In the genomic region with DNA sequence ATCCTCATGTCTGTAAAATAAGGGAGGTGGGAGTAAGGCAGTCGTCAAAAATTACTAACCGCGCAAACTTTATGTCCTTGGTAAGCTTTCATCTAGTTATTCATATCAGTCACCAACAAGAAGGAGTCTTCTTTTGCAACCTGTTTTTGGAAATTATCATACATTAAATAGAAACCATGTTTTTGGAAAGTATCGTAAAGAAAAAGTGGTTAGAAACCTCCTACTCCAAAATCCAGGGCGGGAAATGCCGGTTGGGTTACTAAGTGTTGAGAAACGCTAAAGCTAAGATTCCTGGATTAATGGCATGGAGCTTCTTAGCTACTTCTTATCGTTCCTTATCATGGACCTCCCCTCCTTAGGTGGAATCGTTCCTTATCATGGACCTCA, we compare ENCODE assay signal across 8 cellular contexts. TPM values are rescaled to one million over a fixed set of nuclear protein-coding genes. Genes with fewer than 3 reads are reported as not detected.
A peak's percentile ranks its signal among the peaks of the same experiment; 100 is the strongest.
DNase-seq lines count a peak whose midpoint lies in the region; ATAC-seq, FAIRE-seq and TF ChIP-seq lines count a peak whose summit lies in the region.

No MANE protein-coding gene starts in this region.

- no CpG with 5 or more reads among the region's 9 CpGs for WGBS in IMR-90 (ENCODE audit: extremely low coverage in 2 of 2, insufficient read length in 1 of 2), 2 experiments

- H2BK5ac ChIP-seq in IMR-90 (ENCODE audit: low read depth, low read length, poor library complexity, severe bottlenecking), result peak overlapping the region; percentile 7

- H4K5ac ChIP-seq in IMR-90 (ENCODE audit: low read depth, low read length), result peak overlapping the region; percentile 58; the same call in 1 of the 2 replicates

- peak overlapping the region; percentile 10 for H3K4ac ChIP-seq in IMR-90 (ENCODE audit: low read depth, low read length)

- peak overlapping the region; percentile 29 for H3K27ac ChIP-seq in CD4-positive, alpha-beta memory T cell (ENCODE audit: low read depth, low read length)
- H3K27ac ChIP-seq in IMR-90 (ENCODE audit: insufficient read depth, low read length), result peak overlapping the region; percentile 21
- H3K27ac ChIP-seq in cingulate gyrus (ENCODE audit: low read depth, low read length), result peak overlapping the region; percentile 73

- no peaks in the 10 kb centered on the region for H4K20me1 ChIP-seq in IMR-90 (ENCODE audit: insufficient read depth, low read length)

- H3K56ac ChIP-seq in IMR-90 (ENCODE audit: extremely low read depth, insufficient read depth, low read length), result peak overlapping the region; percentile 70; the same call in 1 of the 2 replicates

- in situ Hi-C loops in IMR-90 (cut with MboI; ENCODE audit: low sequenced_read_pairs), result no loop called here

- BruUV-seq in IMR-90 (replicated peaks; lab: Mats Ljungman, UMichigan), result no TSS peak

- no peak for TF ChIP-seq POLR2A in IMR-90 (IDR thresholded peaks at IDR 0.05; ENCODE audit: low read depth, low read length)

- dilution Hi-C loops in IMR-90 (cut with HindIII; ENCODE audit: low sequenced_read_pairs, unreplicated experiment), result no loop called here

- peak overlapping the region; percentile 84 to 91; a peak in 3 of 4 replicates for H4K8ac ChIP-seq in IMR-90 (ENCODE audit: low read depth in 2 of 2, low read length in 2 of 2)

- no peaks in the 10 kb centered on the region for H3K27me3 Mint-ChIP-seq in CD4-positive, alpha-beta memory T cell
- H3K27me3 Mint-ChIP-seq in natural killer cell treated with Interleukin-12 subunit alpha and Interleukin-12 subunit beta and Interleukin-15 and Interleukin-18, amount 100 ng/mL, for 72 hours, result no peaks in the 10 kb centered on the region

- H2BK20ac ChIP-seq in IMR-90 (ENCODE audit: low read depth, low read length), result no peak overlapping the region

- TF ChIP-seq RAD21 in IMR-90 (IDR thresholded peaks at IDR 0.05; ENCODE audit: low read length), result no peak

- CTCF ChIA-PET in CD4-positive, alpha-beta memory T cell (lab: Charles Lee; ENCODE audit: partially characterized antibody), result interaction anchor here (0.7 to 3.9 kb wide), 10 partner anchors 8 to 512 kb away, joined by 3 to 19 read pairs (median 4); partner anchors contain the start of gene METTL5
- CTCF ChIA-PET in IMR-90 (lab: Yijun Ruan, JAX), result interaction anchor here (0.6 to 2.0 kb wide), 5 partner anchors 9 to 89 kb away, joined by 4 to 8 read pairs (median 4); no protein-coding TSS in a partner anchor

- H3K18ac ChIP-seq in IMR-90 (ENCODE audit: low read depth, low read length), result peak overlapping the region; percentile 40; the same call in 1 of the 2 replicates

- H3K36me3 Mint-ChIP-seq in CD4-positive, alpha-beta memory T cell, result peaks cover 6 to 7% of the 10 kb centered on the region in 2 donors
- H3K36me3 Mint-ChIP-seq in natural killer cell treated with Interleukin-12 subunit alpha and Interleukin-12 subunit beta and Interleukin-15 and Interleukin-18, amount 100 ng/mL, for 72 hours, result no peaks in the 10 kb centered on the region

- FAIRE-seq in D721Med (lab: Jason Lieb, UNC), result no peak

- H3K4me3 Mint-ChIP-seq in CD4-positive, alpha-beta memory T cell, result peak overlapping the region; percentile 92 to 95 (median 94)
- H3K4me3 Mint-ChIP-seq in natural killer cell treated with Interleukin-12 subunit alpha and Interleukin-12 subunit beta and Interleukin-15 and Interleukin-18, amount 100 ng/mL, for 72 hours, result peak overlapping the region; percentile 90

- H3K27me3 ChIP-seq in CD4-positive, alpha-beta memory T cell (ENCODE audit: insufficient read depth, low read length), result no peaks in the 10 kb centered on the region
- no peaks in the 10 kb centered on the region for H3K27me3 ChIP-seq in IMR-90 (ENCODE audit: control insufficient read depth, insufficient read depth, low read length)

- no peak for DNase-seq in CD4-positive, alpha-beta memory T cell
- DNase-seq in IMR-90 (peak; percentile 10), NCI-H1930 (lab: John Stamatoyannopoulos, UW) (no peak), NCI-H2171 treated with DMSO at 0.1 percent for 48 hours (lab: John Stamatoyannopoulos, UW) (no peak), D721Med (ENCODE audit: insufficient read length, low spot score) (no peak), NCI-H526 treated with DMSO at 0.1 percent for 48 hours (lab: John Stamatoyannopoulos, UW) (no peak)
- DNase-seq in natural killer cell treated with Interleukin-12 subunit alpha and Interleukin-12 subunit beta and Interleukin-15 and Interleukin-18, amount 100 ng/mL, for 72 hours (ENCODE audit: low spot score), result no peak

- H3K4me3 ChIP-seq in CD4-positive, alpha-beta memory T cell (ENCODE audit: low read length in 2 of 2), result peak overlapping the region; percentile 75 to 85
- H3K4me3 ChIP-seq in IMR-90 (ENCODE audit: insufficient read depth, low read depth, low read length), result peak overlapping the region; percentile 60

- no peaks in the 10 kb centered on the region for H3K36me3 ChIP-seq in CD4-positive, alpha-beta memory T cell (ENCODE audit: insufficient read depth, low read length)
- H3K36me3 ChIP-seq in IMR-90 (ENCODE audit: control insufficient read depth, insufficient read depth, low read length), result 0 out of 2 replicates have a peak, but pooled peaks cover 1% of the 10 kb centered on the region

- intact Hi-C loops in CD4-positive, alpha-beta memory T cell (cut with micrococcal nuclease), result no loop called here
- intact Hi-C loops in IMR-90 (cut with micrococcal nuclease), result no loop called here

- 0 out of 2 replicates have a peak, but pooled peaks cover 8% of the 10 kb centered on the region for H3K9me1 ChIP-seq in IMR-90 (ENCODE audit: insufficient read depth, low read length)

- H2BK120ac ChIP-seq in IMR-90 (ENCODE audit: low read depth, low read length), result 0 out of 2 replicates have a peak overlapping the region, but pooled peaks have one; percentile 82

- no peak overlapping the region for H2AK9ac ChIP-seq in IMR-90 (replicated peaks; ENCODE audit: low read depth, low read length, poor library complexity)

- H3K4me1 Mint-ChIP-seq in CD4-positive, alpha-beta memory T cell, result peaks cover 6 to 21% (median 16%) of the 10 kb centered on the region in 4 donors
- H3K4me1 Mint-ChIP-seq in natural killer cell treated with Interleukin-12 subunit alpha and Interleukin-12 subunit beta and Interleukin-15 and Interleukin-18, amount 100 ng/mL, for 72 hours (ENCODE audit: low read depth in 2 of 2), result peaks cover 14 to 18% of the 10 kb centered on the region in 2 donors

- peaks cover 13% of the 10 kb centered on the region for H3K4me1 ChIP-seq in CD4-positive, alpha-beta memory T cell (ENCODE audit: insufficient read depth, low read length)
- H3K4me1 ChIP-seq in IMR-90 (ENCODE audit: control insufficient read depth, insufficient read depth, low read length), result peaks cover 8% of the 10 kb centered on the region

- peak overlapping the region; percentile 97 for H2AFZ ChIP-seq in IMR-90 (replicated peaks; ENCODE audit: low read length, poor library complexity)

- TF ChIP-seq CTCF in IMR-90 (conservative IDR thresholded peaks at IDR 0.05; ENCODE audit: low read depth, low read length), result no peak
- no peak for TF ChIP-seq CTCF in D721Med (IDR thresholded peaks at IDR 0.05; ENCODE audit: insufficient read depth, missing control alignments)

- no peak overlapping the region; the same call in 1 of the 2 replicates for H4K91ac ChIP-seq in IMR-90 (ENCODE audit: insufficient read depth, low read depth, low read length)

- peak overlapping the region; percentile 98 for H3K4me2 ChIP-seq in IMR-90 (ENCODE audit: low read depth, low read length)

- POLR2A ChIA-PET in CD4-positive, alpha-beta memory T cell (lab: Charles Lee; ENCODE audit: partially characterized antibody), result interaction anchor here (1.2 to 1.7 kb wide), 2 partner anchors 16 to 93 kb away, joined by 3 to 6 read pairs; no protein-coding TSS in a partner anchor
- POLR2A ChIA-PET in IMR-90 (lab: Charles Lee; ENCODE audit: unreplicated experiment), result interaction anchor here (0.6 kb wide), 1 partner anchor 14 kb away, joined by 3 read pairs; no protein-coding TSS in a partner anchor

- H3K27ac Mint-ChIP-seq in CD4-positive, alpha-beta memory T cell, result peak overlapping the region in 5 of 7 donors; percentile 42 to 89 (median 66)
- H3K27ac Mint-ChIP-seq in natural killer cell treated with Interleukin-12 subunit alpha and Interleukin-12 subunit beta and Interleukin-15 and Interleukin-18, amount 100 ng/mL, for 72 hours, result peak overlapping the region in 1 of 2 donors; percentile 40

- peak overlapping the region; percentile 70 for H3K23ac ChIP-seq in IMR-90 (ENCODE audit: low read depth, low read length)

- no peak overlapping the region for H2AK5ac ChIP-seq in IMR-90 (ENCODE audit: low read depth, low read length)

- H3K79me1 ChIP-seq in IMR-90 (ENCODE audit: low read depth in 1 of 2, low read length in 2 of 2), result peaks cover 0 to 14% of the 10 kb centered on the region in 2 experiments; a peak in 2 of 4 replicates

- no peaks in the 10 kb centered on the region for H3K9me3 ChIP-seq in CD4-positive, alpha-beta memory T cell (ENCODE audit: control insufficient read depth in 1 of 2, low read length in 2 of 2)
- no peaks in the 10 kb centered on the region for H3K9me3 ChIP-seq in IMR-90 (ENCODE audit: control insufficient read depth, insufficient read depth, low read length)

- peak overlapping the region; percentile 94; the same call in 1 of the 2 replicates for H3K14ac ChIP-seq in IMR-90 (replicated peaks; ENCODE audit: low read depth, low read length)

- no peak for ATAC-seq in IMR-90 (ENCODE audit: low read depth)
- no peak for ATAC-seq in natural killer cell treated with Interleukin-12 subunit alpha and Interleukin-12 subunit beta and Interleukin-15 and Interleukin-18, amount 100 ng/mL, for 72 hours

- H3K9ac ChIP-seq in IMR-90 (ENCODE audit: low read depth, low read length), result peak overlapping the region; percentile 68

- H3K9me3 Mint-ChIP-seq in CD4-positive, alpha-beta memory T cell, result no peaks in the 10 kb centered on the region
- H3K9me3 Mint-ChIP-seq in natural killer cell treated with Interleukin-12 subunit alpha and Interleukin-12 subunit beta and Interleukin-15 and Interleukin-18, amount 100 ng/mL, for 72 hours, result no peaks in the 10 kb centered on the region

- no peak overlapping the region for H2BK15ac ChIP-seq in IMR-90 (ENCODE audit: low read depth, low read length)

RNA-seq across cellular contexts. Expression of gene BBS5, which starts 0.8 kb away (rescaled TPM):
- 1 to 10 TPM; 1.7 to 1.8 TPM for total RNA-seq in CD4-positive, alpha-beta memory T cell
- 1 to 10 TPM in 1 of 2 donors, under 1 TPM in 1; 0.45 to 1.2 TPM for polyA plus RNA-seq in CD4-positive, alpha-beta memory T cell
- total RNA-seq in IMR-90 (2012; rRNA removed), result 1.4 and 1.9 TPM in 2 replicates
- 4.1 and 4.4 TPM in 2 replicates for polyA plus RNA-seq in IMR-90 (2012; rRNA removed)
- 5.0 and 5.7 TPM in 2 replicates for polyA plus RNA-seq in IMR-90 (2012; cell fraction: cytosol; rRNA removed)
- 11.6 and 17.6 TPM in 2 replicates for polyA plus RNA-seq in IMR-90 (2012; cell fraction: nucleus; rRNA removed; ENCODE audit: low replicate concordance)
- total RNA-seq in natural killer cell treated with Interleukin-12 subunit alpha and Interleukin-12 subunit beta and Interleukin-15 and Interleukin-18, amount 100 ng/mL, for 72 hours, result 1 to 10 TPM; 3.7 to 5.7 TPM

RNA-seq across cellular contexts. Expression of gene KLHL41, which starts 29.4 kb away (rescaled TPM):
- total RNA-seq in CD4-positive, alpha-beta memory T cell, result under 1 TPM; 0.25 to 0.81 TPM
- under 1 TPM in 1 of 2 donors, not detected in 1; 0.09 TPM for polyA plus RNA-seq in CD4-positive, alpha-beta memory T cell
- 0.18 and 0.28 TPM in 2 replicates for total RNA-seq in IMR-90 (2012; rRNA removed)
- 0.10 TPM in 2 replicates for polyA plus RNA-seq in IMR-90 (2012; rRNA removed)
- polyA plus RNA-seq in IMR-90 (2012; cell fraction: cytosol; rRNA removed), result 0.01 TPM in 2 replicates
- polyA plus RNA-seq in IMR-90 (2012; cell fraction: nucleus; rRNA removed; ENCODE audit: low replicate concordance), result 0.07 and 0.19 TPM in 2 replicates
- total RNA-seq in natural killer cell treated with Interleukin-12 subunit alpha and Interleukin-12 subunit beta and Interleukin-15 and Interleukin-18, amount 100 ng/mL, for 72 hours, result not detected

Comparison
In these comparisons a context has a peak if more than half of its experiments do, and no peak if none do; other contexts are left out.
1. H3K27ac ChIP-seq: peak in every context shown above with its lines; median percentile 73 in cingulate gyrus; 29 in CD4-positive, alpha-beta memory T cell; 21 in IMR-90.